ENCODE assay signal across 33 cellular contexts in genomic region chr4:152299553-152299952, GRCh38.
"Had no signal": no experiment of that assay in that cellular context is flagged by ENCODE, and none has a peak within 500 bp of the region (broad histone marks: within the 10 kb centered on the region; RNA-seq: fewer than 3 reads in every experiment).

No MANE protein-coding gene starts in this region.

- H3K27me3 ChIP-seq: adrenal gland, body of pancreas, brain microvascular endothelial cell, breast epithelium had no signal

- ATAC-seq: activated CD8-positive, alpha-beta T cell treated with anti-CD3 and anti-CD28 coated beads for 36 hours; activated naive CD4-positive, alpha-beta T cell treated with anti-CD3 and anti-CD28 coated beads, Interleukin-2, amount 50 U/mL, for 72 hours; activated T-cell treated with anti-CD3 and anti-CD28 coated beads, Interleukin-2, amount 50 U/mL, for 4 hours; activated T-cell treated with anti-CD3 and anti-CD28 coated beads, Interleukin-2, amount 50 U/mL, for 72 hours; activated T-helper 17 cell treated with anti-CD3 and anti-CD28 coated beads, Interleukin-2, amount 50 U/mL, for 72 hours; body of pancreas had no signal

- H3K9me3 ChIP-seq: adrenal gland, body of pancreas, breast epithelium had no signal

- H3K36me3 Mint-ChIP-seq: activated CD4-positive, alpha-beta memory T cell treated with anti-CD3 and anti-CD28 coated beads for 36 hours; activated naive CD4-positive, alpha-beta T cell treated with anti-CD3 and anti-CD28 coated beads, Interleukin-2, amount 50 U/mL, for 72 hours; activated naive CD8-positive, alpha-beta T cell treated with anti-CD3 and anti-CD28 coated beads for 36 hours had no signal

- H3K4me1 ChIP-seq: adrenal gland, body of pancreas, breast epithelium had no signal

- DNase-seq: activated B cell treated with CpG ODN at 0.5 μM for 24 hours; activated CD4-positive, alpha-beta memory T cell treated with anti-CD3 and anti-CD28 coated beads for 36 hours; activated CD4-positive, alpha-beta T cell treated with anti-CD3 and anti-CD28 coated beads for 4 hours; activated CD4-positive, alpha-beta T cell treated with anti-CD3 and anti-CD28 coated beads, Interleukin-2, amount 10 ng/mL, durations not matched to agents 24 days and 14 days; activated CD4-positive, alpha-beta T cell treated with anti-CD3 and anti-CD28 coated beads, Interleukin-2, amount 50 U/mL, for 1 hour; activated CD4-positive, alpha-beta T cell treated with anti-CD3 and anti-CD28 coated beads, Interleukin-2, amount 50 U/mL, for 4 hours; activated CD4-positive, CD25-positive, alpha-beta regulatory T cell treated with anti-CD3 and anti-CD28 coated beads, Interleukin-2, amount 50 U/mL, for 72 hours; activated CD8-positive, alpha-beta memory T cell treated with anti-CD3 and anti-CD28 coated beads, Interleukin-2, amount 50 U/mL, for 4 hours; activated CD8-positive, alpha-beta T cell treated with anti-CD3 and anti-CD28 coated beads for 36 hours; activated effector memory CD4-positive, alpha-beta T cell treated with anti-CD3 and anti-CD28 coated beads, Interleukin-2, amount 50 U/mL, for 16 hours; activated gamma-delta T cell treated with Interleukin-2 at 50 U/mL for 16 hours; activated naive CD4-positive, alpha-beta T cell; activated naive CD4-positive, alpha-beta T cell treated with anti-CD3 and anti-CD28 coated beads for 36 hours; activated naive CD4-positive, alpha-beta T cell treated with anti-CD3 and anti-CD28 coated beads, Interleukin-2, amount 50 U/mL, for 16 hours; activated naive CD8-positive, alpha-beta T cell treated with anti-CD3 and anti-CD28 coated beads for 36 hours; activated T-cell treated with anti-CD3 and anti-CD28 coated beads for 4 hours; activated T-cell treated with anti-CD3 and anti-CD28 coated beads, Interleukin-2, amount 50 U/mL, for 1 hour; activated T-cell treated with anti-CD3 and anti-CD28 coated beads, Interleukin-2, amount 50 U/mL, for 4 hours; activated T-cell treated with anti-CD3 and anti-CD28 coated beads, Interleukin-2, amount 50 U/mL, for 72 hours; adrenal gland; amniotic stem cell; aorta; body of pancreas; brain microvascular endothelial cell; central memory CD4-positive, alpha-beta T cell; T-helper 2 cell; T-helper 9 cell had no signal

- H3K4me1 Mint-ChIP-seq: activated B cell treated with CpG ODN at 0.5 μM for 24 hours; activated T-helper 17 cell treated with anti-CD3 and anti-CD28 coated beads, Interleukin-2, amount 50 U/mL, for 72 hours had no signal

- H3K27ac ChIP-seq: adrenal gland, body of pancreas, brain microvascular endothelial cell, breast epithelium had no signal

- H3K4me3 ChIP-seq: adrenal gland, body of pancreas, breast epithelium had no signal

- H3K27me3 Mint-ChIP-seq: activated CD4-positive, alpha-beta memory T cell treated with anti-CD3 and anti-CD28 coated beads for 36 hours; activated CD8-positive, alpha-beta T cell treated with anti-CD3 and anti-CD28 coated beads for 36 hours; activated naive CD8-positive, alpha-beta T cell treated with anti-CD3 and anti-CD28 coated beads for 36 hours; activated T-helper 17 cell treated with anti-CD3 and anti-CD28 coated beads, Interleukin-2, amount 50 U/mL, for 72 hours had no signal

- H3K36me3 ChIP-seq: adrenal gland, brain microvascular endothelial cell, breast epithelium had no signal

- H3K9me3 Mint-ChIP-seq: activated B cell treated with CpG ODN at 0.5 μM for 24 hours; activated CD4-positive, alpha-beta memory T cell treated with anti-CD3 and anti-CD28 coated beads for 36 hours; activated CD8-positive, alpha-beta T cell treated with anti-CD3 and anti-CD28 coated beads for 36 hours; activated naive CD4-positive, alpha-beta T cell treated with anti-CD3 and anti-CD28 coated beads for 36 hours; activated naive CD4-positive, alpha-beta T cell treated with anti-CD3 and anti-CD28 coated beads, Interleukin-2, amount 50 U/mL, for 72 hours; activated naive CD8-positive, alpha-beta T cell treated with anti-CD3 and anti-CD28 coated beads for 36 hours; activated T-cell treated with anti-CD3 and anti-CD28 coated beads, Interleukin-2, amount 50 U/mL, for 4 hours; activated T-cell treated with anti-CD3 and anti-CD28 coated beads, Interleukin-2, amount 50 U/mL, for 72 hours; activated T-helper 1 cell treated with anti-CD3 and anti-CD28 coated beads, Interleukin-12 subunit alpha, Interleukin-12 subunit beta, Interleukin-2, Interleukin-4 antibody, amounts not matched to agents 30 ng/mL and 10 ng/mL and 1 ng/mL, durations not matched to agents 14 hours and 24 hours and 36 hours; activated T-helper 17 cell treated with anti-CD3 and anti-CD28 coated beads, Interleukin-2, amount 50 U/mL, for 72 hours; T-helper 1 cell treated with Interleukin-12 subunit alpha and Interleukin-12 subunit beta and Interleukin-4 antibody, amounts not matched to agents 30 μg/mL and 1 μg/mL, for 36 hours; T-helper 2 cell treated with Interferon-gamma antibody and Interleukin-4, amounts not matched to agents 5 μg/mL and 100 μg/mL, for 36 hours had no signal

- H3K4me3 Mint-ChIP-seq: activated B cell treated with CpG ODN at 0.5 μM for 24 hours; activated CD4-positive, alpha-beta memory T cell treated with anti-CD3 and anti-CD28 coated beads for 36 hours; activated CD4-positive, alpha-beta T cell treated with anti-CD3 and anti-CD28 coated beads, Interleukin-2, amount 10 ng/mL, durations not matched to agents 24 days and 14 days; activated CD8-positive, alpha-beta T cell treated with anti-CD3 and anti-CD28 coated beads for 36 hours; activated naive CD4-positive, alpha-beta T cell treated with anti-CD3 and anti-CD28 coated beads for 36 hours; activated naive CD8-positive, alpha-beta T cell treated with anti-CD3 and anti-CD28 coated beads for 36 hours; activated T-cell treated with anti-CD3 and anti-CD28 coated beads, Interleukin-2, amount 50 U/mL, for 4 hours; activated T-cell treated with anti-CD3 and anti-CD28 coated beads, Interleukin-2, amount 50 U/mL, for 72 hours; activated T-helper 1 cell treated with anti-CD3 and anti-CD28 coated beads, Interleukin-12 subunit alpha, Interleukin-12 subunit beta, Interleukin-2, Interleukin-4 antibody, amounts not matched to agents 30 ng/mL and 10 ng/mL and 1 ng/mL, durations not matched to agents 14 hours and 24 hours and 36 hours; activated T-helper 17 cell treated with anti-CD3 and anti-CD28 coated beads, Interleukin-2, amount 50 U/mL, for 72 hours; T-helper 1 cell treated with Interleukin-12 subunit alpha and Interleukin-12 subunit beta and Interleukin-4 antibody, amounts not matched to agents 30 μg/mL and 1 μg/mL, for 36 hours; T-helper 2 cell treated with Interferon-gamma antibody and Interleukin-4, amounts not matched to agents 5 μg/mL and 100 μg/mL, for 36 hours had no signal

- H3K27ac Mint-ChIP-seq: activated B cell treated with CpG ODN at 0.5 μM for 24 hours; activated CD4-positive, alpha-beta memory T cell treated with anti-CD3 and anti-CD28 coated beads for 36 hours; activated CD4-positive, alpha-beta T cell treated with anti-CD3 and anti-CD28 coated beads, Interleukin-2, amount 10 ng/mL, durations not matched to agents 24 days and 14 days; activated CD8-positive, alpha-beta T cell treated with anti-CD3 and anti-CD28 coated beads for 36 hours; activated naive CD4-positive, alpha-beta T cell treated with anti-CD3 and anti-CD28 coated beads for 36 hours; activated naive CD4-positive, alpha-beta T cell treated with anti-CD3 and anti-CD28 coated beads, Interleukin-2, amount 50 U/mL, for 72 hours; activated naive CD8-positive, alpha-beta T cell treated with anti-CD3 and anti-CD28 coated beads for 36 hours; activated T-cell treated with anti-CD3 and anti-CD28 coated beads, Interleukin-2, amount 50 U/mL, for 72 hours; activated T-helper 1 cell treated with anti-CD3 and anti-CD28 coated beads, Interleukin-12 subunit alpha, Interleukin-12 subunit beta, Interleukin-2, Interleukin-4 antibody, amounts not matched to agents 30 ng/mL and 10 ng/mL and 1 ng/mL, durations not matched to agents 14 hours and 24 hours and 36 hours; activated T-helper 17 cell treated with anti-CD3 and anti-CD28 coated beads, Interleukin-2, amount 50 U/mL, for 72 hours; T-helper 1 cell treated with Interleukin-12 subunit alpha and Interleukin-12 subunit beta and Interleukin-4 antibody, amounts not matched to agents 30 μg/mL and 1 μg/mL, for 36 hours; T-helper 2 cell treated with Interferon-gamma antibody and Interleukin-4, amounts not matched to agents 5 μg/mL and 100 μg/mL, for 36 hours had no signal
